In the genomic region with DNA sequence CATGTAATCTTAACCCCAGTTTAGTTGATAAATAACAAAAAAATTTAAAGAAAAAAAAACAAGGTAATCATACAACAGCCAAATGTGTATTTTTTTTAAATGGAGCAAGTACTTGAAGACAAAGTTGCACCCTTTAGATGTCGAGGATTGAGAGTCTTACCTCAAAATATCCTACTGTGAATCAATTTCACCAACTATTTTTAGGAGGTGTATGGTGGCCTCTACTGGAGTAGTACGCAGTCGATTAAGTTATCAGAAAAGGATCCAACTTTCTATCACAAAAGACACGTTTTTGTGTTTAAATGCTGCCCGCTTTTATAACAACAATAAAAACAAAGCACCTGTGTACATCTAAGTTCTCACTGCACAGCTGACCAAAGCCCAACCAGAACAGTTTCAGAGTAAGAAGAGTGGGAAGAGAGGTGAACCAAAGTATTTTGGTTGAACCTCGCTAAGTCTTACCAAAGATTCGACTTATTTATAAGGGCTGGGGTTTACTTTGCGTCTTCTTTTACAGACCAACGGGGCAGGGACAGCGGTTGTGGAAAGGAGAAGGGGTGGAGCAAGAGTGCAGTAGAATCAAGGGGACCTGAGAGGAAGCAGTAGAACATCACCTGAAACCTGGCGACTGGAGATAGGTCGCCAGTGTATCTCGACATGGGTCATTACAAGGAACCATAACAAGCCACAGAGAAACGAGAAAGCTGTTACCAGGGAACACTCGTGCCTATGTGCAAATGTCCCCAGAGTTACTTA, we compare ENCODE assay signal across 8 cellular contexts. TPM values are rescaled to one million over a fixed set of nuclear protein-coding genes. Genes with fewer than 3 reads are reported as not detected.
DNase-seq lines count a peak whose midpoint lies in the region; ATAC-seq and TF ChIP-seq lines count a peak whose summit lies in the region.

No MANE protein-coding gene starts in this region.

- H3K4me1 ChIP-seq in body of pancreas (no peaks in the 10 kb centered on the region), mesenchymal stem cell (ENCODE audit: control insufficient read depth, insufficient read depth, low read depth, low read length) (no peaks in the 10 kb centered on the region)

- no peak for TF ChIP-seq POLR2A in body of pancreas (IDR thresholded peaks at IDR 0.05)

- no peak for DNase-seq in activated CD4-positive, alpha-beta T cell treated with anti-CD3 and anti-CD28 coated beads for 36 hours
- DNase-seq in activated CD4-positive, alpha-beta T cell treated with anti-CD3 and anti-CD28 coated beads, Interleukin-2, amount 50 U/mL, for 1 hour = no peak
- DNase-seq in body of pancreas = peak in 3 of 4 donors; percentile 2 to 10 (median 8)
- DNase-seq in mesenchymal stem cell = peak; percentile 4
- DNase-seq in DMS114 treated with DMSO at 0.1 percent for 48 hours (lab: John Stamatoyannopoulos, UW; ENCODE audit: unreplicated experiment) = no peak
- DNase-seq in NK-92 treated with Interleukin-12 subunit alpha and Interleukin-12 subunit beta, amount 100 ng/mL, for 24 hours (lab: John Stamatoyannopoulos, UW) = no peak

- peak overlapping the region; percentile 88 for H3K9ac ChIP-seq in mesenchymal stem cell (ENCODE audit: low read length)

- H3K18ac ChIP-seq in mesenchymal stem cell (ENCODE audit: low read depth in 1 of 2, low read length in 2 of 2) = peak overlapping the region in 1 of 2 experiments; percentile 8

- peak overlapping the region; percentile 55 for H3K4me2 ChIP-seq in mesenchymal stem cell (ENCODE audit: low read length, poor library complexity, severe bottlenecking)

- H3K9me3 ChIP-seq in body of pancreas = no peaks in the 10 kb centered on the region
- no peaks in the 10 kb centered on the region for H3K9me3 ChIP-seq in mesenchymal stem cell (ENCODE audit: control insufficient read depth, low read length)

- H2AK5ac ChIP-seq in mesenchymal stem cell (ENCODE audit: low read length, severe bottlenecking) = no peak overlapping the region

- peaks cover 4% of the 10 kb centered on the region for H3K4me1 Mint-ChIP-seq in activated CD4-positive, alpha-beta T cell treated with anti-CD3 and anti-CD28 coated beads for 36 hours

- H3K27ac Mint-ChIP-seq in activated CD4-positive, alpha-beta T cell treated with anti-CD3 and anti-CD28 coated beads for 36 hours = no peak overlapping the region

- peak overlapping the region; percentile 38 for H3K4me3 Mint-ChIP-seq in activated CD4-positive, alpha-beta T cell treated with anti-CD3 and anti-CD28 coated beads for 36 hours

- no peak for TF ChIP-seq CTCF in body of pancreas (IDR thresholded peaks at IDR 0.05)

- CTCF ChIA-PET in activated CD4-positive, alpha-beta T cell treated with anti-CD3 and anti-CD28 coated beads for 36 hours (lab: Charles Lee) = no interaction called here

- no peak overlapping the region for H4K8ac ChIP-seq in mesenchymal stem cell (ENCODE audit: low read length)

- no peak overlapping the region for H2BK12ac ChIP-seq in mesenchymal stem cell (ENCODE audit: low read length in 2 of 2)

- POLR2A ChIA-PET in activated CD4-positive, alpha-beta T cell treated with anti-CD3 and anti-CD28 coated beads for 36 hours (lab: Charles Lee) = no interaction called here

- no peak overlapping the region for H3K23ac ChIP-seq in mesenchymal stem cell (ENCODE audit: low read length in 2 of 2)

- ATAC-seq in activated CD4-positive, alpha-beta T cell treated with anti-CD3 and anti-CD28 coated beads for 36 hours = no peak
- ATAC-seq in HG03439 (IDR thresholded peaks at IDR 0.05; ENCODE audit: unreplicated experiment) (peak; percentile 31), body of pancreas (peak; percentile 28), HG02840 (IDR thresholded peaks at IDR 0.05; ENCODE audit: low FRiP score, unreplicated experiment) (no peak)

- H3K4ac ChIP-seq in mesenchymal stem cell (ENCODE audit: low read depth in 1 of 2, low read length in 2 of 2) = no peak overlapping the region

- H2AFZ ChIP-seq in mesenchymal stem cell (ENCODE audit: low read depth, low read length) = peak overlapping the region; percentile 5

- no peaks in the 10 kb centered on the region for H3K27me3 ChIP-seq in body of pancreas
- H3K27me3 ChIP-seq in mesenchymal stem cell (ENCODE audit: control insufficient read depth in 1 of 2, insufficient read depth in 1 of 2, low read length in 2 of 2) = no peaks in the 10 kb centered on the region

- H3K4me3 ChIP-seq in body of pancreas (peak overlapping the region in 1 of 2 donors; percentile 56), mesenchymal stem cell (ENCODE audit: insufficient read depth in 1 of 2, low read depth in 1 of 2, low read length in 2 of 2) (peak overlapping the region; percentile 67 to 83)

- WGBS in body of pancreas, 2 donors = 8 to 12% methylated on average over 14 to 15 of the region's 15 CpGs
- WGBS in mesenchymal stem cell = 1% methylated on average over 10 of the region's 15 CpGs

- H3K9me3 Mint-ChIP-seq in activated CD4-positive, alpha-beta T cell treated with anti-CD3 and anti-CD28 coated beads for 36 hours (ENCODE audit: low read depth) = peaks cover 5% of the 10 kb centered on the region

- peaks cover 28% of the 10 kb centered on the region for H3K27me3 Mint-ChIP-seq in activated CD4-positive, alpha-beta T cell treated with anti-CD3 and anti-CD28 coated beads for 36 hours

- peaks cover 1% of the 10 kb centered on the region for H3K36me3 Mint-ChIP-seq in activated CD4-positive, alpha-beta T cell treated with anti-CD3 and anti-CD28 coated beads for 36 hours (ENCODE audit: low read depth)

- H4K91ac ChIP-seq in mesenchymal stem cell (ENCODE audit: low read length) = no peak overlapping the region

- intact Hi-C loops in activated CD4-positive, alpha-beta T cell treated with anti-CD3 and anti-CD28 coated beads for 36 hours (cut with DNase I, micrococcal nuclease) = no loop called here
- intact Hi-C loops in body of pancreas (cut with DNase I) = no loop called here

- H3K14ac ChIP-seq in mesenchymal stem cell (ENCODE audit: low read length in 2 of 2) = no peak overlapping the region

- no peak overlapping the region for H2BK5ac ChIP-seq in mesenchymal stem cell (ENCODE audit: low read depth, low read length, poor library complexity, severe bottlenecking)

- H3K36me3 ChIP-seq in body of pancreas (replicated peaks in 1 of 2; ENCODE audit: insufficient read depth in 1 of 2, low read depth in 2 of 2) = no peaks in the 10 kb centered on the region
- no peaks in the 10 kb centered on the region for H3K36me3 ChIP-seq in mesenchymal stem cell (ENCODE audit: control insufficient read depth in 1 of 2, insufficient read depth in 2 of 2, low read depth in 1 of 2, low read length in 2 of 2)

- H3K79me1 ChIP-seq in mesenchymal stem cell (replicated peaks; ENCODE audit: low read length, poor library complexity, severe bottlenecking) = peaks cover 2% of the 10 kb centered on the region

- H3K27ac ChIP-seq in body of pancreas = peak overlapping the region in 2 of 4 donors; percentile 12 to 30
- no peak overlapping the region for H3K27ac ChIP-seq in mesenchymal stem cell (ENCODE audit: low read length, poor library complexity, severe bottlenecking)

- H2BK15ac ChIP-seq in mesenchymal stem cell (ENCODE audit: low read depth, poor library complexity, severe bottlenecking) = no peak overlapping the region

- no peak overlapping the region for H2BK120ac ChIP-seq in mesenchymal stem cell (ENCODE audit: low read depth, low read length)

RNA-seq across cellular contexts. Expression of gene RPS6KA6, which starts 1.2 kb away (rescaled TPM):
- under 1 TPM; 0.09 to 0.12 TPM for total RNA-seq in activated CD4-positive, alpha-beta T cell treated with anti-CD3 and anti-CD28 coated beads for 36 hours
- total RNA-seq in body of pancreas = 1 to 10 TPM in 1 of 2 donors, under 1 TPM in 1; 0.99 to 3.6 TPM
- 1.6 TPM for polyA plus RNA-seq in mesenchymal stem cell (2013, experiment 1 of 2)
- 1.7 TPM for polyA plus RNA-seq in mesenchymal stem cell (2013, experiment 2 of 2)

Comparison
In these comparisons a context has a peak if more than half of its experiments do, and no peak if none do; other contexts are left out.
1. ATAC-seq: peak in HG03439 (single experiment) and body of pancreas (single experiment); none in activated CD4-positive, alpha-beta T cell treated with anti-CD3 and anti-CD28 coated beads for 36 hours (single experiment) and HG02840 (single experiment).
2. DNase-seq: peak in body of pancreas (3 of 4) and mesenchymal stem cell (single experiment); none in activated CD4-positive, alpha-beta T cell treated with anti-CD3 and anti-CD28 coated beads for 36 hours (single experiment), activated CD4-positive, alpha-beta T cell treated with anti-CD3 and anti-CD28 coated beads, Interleukin-2, amount 50 U/mL, for 1 hour (single experiment), DMS114 treated with DMSO at 0.1 percent for 48 hours (single experiment) and NK-92 treated with Interleukin-12 subunit alpha and Interleukin-12 subunit beta, amount 100 ng/mL, for 24 hours (single experiment).